ENCODE assay signal across 8 cellular contexts in the genomic region with DNA sequence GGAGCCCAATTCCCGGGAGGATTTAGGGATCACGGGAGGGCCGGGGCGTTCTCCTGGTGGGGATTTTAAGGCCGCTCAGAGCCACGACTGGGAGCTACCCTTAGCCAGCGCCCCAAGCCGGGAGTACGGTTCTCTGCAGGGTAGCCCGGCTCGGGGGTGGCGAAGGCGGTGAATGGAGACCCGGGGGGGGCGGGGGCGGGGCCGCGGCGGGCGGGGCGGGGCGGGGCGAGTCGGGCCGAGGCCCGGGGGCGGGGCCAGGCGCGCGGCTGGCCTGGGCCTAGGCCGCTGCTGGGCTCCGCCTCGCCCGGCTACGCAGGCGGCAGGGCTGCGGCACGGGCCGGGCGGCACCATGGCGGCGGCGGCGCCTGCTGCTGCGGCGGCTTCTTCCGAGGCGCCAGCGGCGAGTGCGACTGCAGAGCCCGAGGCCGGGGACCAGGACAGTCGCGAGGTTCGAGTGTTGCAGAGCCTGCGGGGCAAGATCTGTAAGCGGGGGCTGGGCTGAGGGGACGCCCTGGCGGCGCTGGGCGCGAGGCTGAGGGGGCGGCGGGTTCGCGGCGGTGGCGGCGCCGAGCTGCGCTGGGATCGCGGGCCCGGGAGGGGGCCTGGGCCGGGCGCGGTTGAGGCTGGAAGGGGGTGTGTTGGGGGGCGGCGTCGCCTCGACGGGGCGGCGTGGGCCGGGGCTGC. TPM values are rescaled to one million over a fixed set of nuclear protein-coding genes. Genes with fewer than 3 reads are reported as not detected.
DNase-seq lines count a peak whose midpoint lies in the region; ATAC-seq and TF ChIP-seq lines count a peak whose summit lies in the region.

A gene with protein sequence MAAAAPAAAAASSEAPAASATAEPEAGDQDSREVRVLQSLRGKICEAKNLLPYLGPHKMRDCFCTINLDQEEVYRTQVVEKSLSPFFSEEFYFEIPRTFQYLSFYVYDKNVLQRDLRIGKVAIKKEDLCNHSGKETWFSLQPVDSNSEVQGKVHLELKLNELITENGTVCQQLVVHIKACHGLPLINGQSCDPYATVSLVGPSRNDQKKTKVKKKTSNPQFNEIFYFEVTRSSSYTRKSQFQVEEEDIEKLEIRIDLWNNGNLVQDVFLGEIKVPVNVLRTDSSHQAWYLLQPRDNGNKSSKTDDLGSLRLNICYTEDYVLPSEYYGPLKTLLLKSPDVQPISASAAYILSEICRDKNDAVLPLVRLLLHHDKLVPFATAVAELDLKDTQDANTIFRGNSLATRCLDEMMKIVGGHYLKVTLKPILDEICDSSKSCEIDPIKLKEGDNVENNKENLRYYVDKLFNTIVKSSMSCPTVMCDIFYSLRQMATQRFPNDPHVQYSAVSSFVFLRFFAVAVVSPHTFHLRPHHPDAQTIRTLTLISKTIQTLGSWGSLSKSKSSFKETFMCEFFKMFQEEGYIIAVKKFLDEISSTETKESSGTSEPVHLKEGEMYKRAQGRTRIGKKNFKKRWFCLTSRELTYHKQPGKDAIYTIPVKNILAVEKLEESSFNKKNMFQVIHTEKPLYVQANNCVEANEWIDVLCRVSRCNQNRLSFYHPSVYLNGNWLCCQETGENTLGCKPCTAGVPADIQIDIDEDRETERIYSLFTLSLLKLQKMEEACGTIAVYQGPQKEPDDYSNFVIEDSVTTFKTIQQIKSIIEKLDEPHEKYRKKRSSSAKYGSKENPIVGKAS (plus strand): TSS at position 293 of the 684 bp plus-strand sequence. CDS start 57 bp downstream, at position 350.

- WGBS in HUES64: 1% methylated on average over 84 of the region's 86 CpGs

- DNase-seq in D341Med (ENCODE audit: low spot score): peak; percentile 96
- peak; percentile 70 for DNase-seq in activated T-cell treated with anti-CD3 and anti-CD28 coated beads for 48 hours (ENCODE audit: low read depth)
- DNase-seq in epithelial cell of proximal tubule (ENCODE audit: low read depth): no peak
- DNase-seq in mucosa of descending colon: peak; percentile 68 to 87 (median 84)
- peak; percentile 17 to 33 for DNase-seq in stimulated activated CD8-positive, alpha-beta memory T cell treated with anti-CD3 and anti-CD28 coated beads, Interleukin-4, amount 100 ng/mL, for 4 hours (ENCODE audit: low read depth in 2 of 2, low spot score in 1 of 2)

- peak within 1 kb of the TSS; percentile 98 for H3K4me2 ChIP-seq in OCI-LY3 (ENCODE audit: low read length)

- H3K4me1 ChIP-seq in HUES64 (ENCODE audit: insufficient read depth, low read length) (peaks cover 40% of the 10 kb centered on the region), OCI-LY3 (ENCODE audit: low read length) (peaks cover 17% of the 10 kb centered on the region), mucosa of descending colon (ENCODE audit: low read depth) (peaks cover 20% of the 10 kb centered on the region)

- peaks cover 42% of the 10 kb centered on the region for H3K79me2 ChIP-seq in OCI-LY3 (ENCODE audit: low read length)

- H2AFZ ChIP-seq in OCI-LY3 (ENCODE audit: low read depth, low read length): peak within 1 kb of the TSS; percentile 99

- intact Hi-C loops in mucosa of descending colon (cut with DNase I, micrococcal nuclease): no loop called here

- H3K27ac ChIP-seq in HUES64 (ENCODE audit: low read depth, low read length) (peak within 1 kb of the TSS; percentile 97; the same call in 1 of the 2 replicates), OCI-LY3 (ENCODE audit: low read length) (peak within 1 kb of the TSS; percentile 59)

- ATAC-seq in GM21390 (IDR thresholded peaks at IDR 0.05; ENCODE audit: unreplicated experiment) (peak; percentile 64), mucosa of descending colon (peak; percentile 85)

- H3K27me3 ChIP-seq in HUES64 (ENCODE audit: insufficient read depth, low read length): no peaks in the 10 kb centered on the region
- no peaks in the 10 kb centered on the region for H3K27me3 ChIP-seq in OCI-LY3 (ENCODE audit: low read depth, low read length)

- H3K9me3 ChIP-seq in HUES64 (ENCODE audit: insufficient read depth, low read depth, low read length) (no peaks in the 10 kb centered on the region), OCI-LY3 (ENCODE audit: insufficient read depth, low read length) (no peaks in the 10 kb centered on the region), mucosa of descending colon (no peaks in the 10 kb centered on the region)

- H3K36me3 ChIP-seq in HUES64 (ENCODE audit: insufficient read depth, low read length): no peaks in the 10 kb centered on the region
- H3K36me3 ChIP-seq in OCI-LY3 (replicated peaks; ENCODE audit: low read depth, low read length): no peaks in the 10 kb centered on the region
- H3K36me3 ChIP-seq in mucosa of descending colon (ENCODE audit: low read depth): no peaks in the 10 kb centered on the region

- H3K9ac ChIP-seq in HUES64 (ENCODE audit: low read depth, low read length): peak within 1 kb of the TSS; percentile 91
- peak within 1 kb of the TSS; percentile 79 for H3K9ac ChIP-seq in OCI-LY3 (ENCODE audit: low read length)

- H3K4me3 ChIP-seq in HUES64 (ENCODE audit: low read length) (peak within 1 kb of the TSS; percentile 68), OCI-LY3 (ENCODE audit: low read length) (peak within 1 kb of the TSS; percentile 91), epithelial cell of proximal tubule (ENCODE audit: low read depth, low read length) (peak within 1 kb of the TSS; percentile 75), mucosa of descending colon (peak within 1 kb of the TSS; percentile 68)

- TF ChIP-seq CTCF in OCI-LY3 (IDR thresholded peaks at IDR 0.05; ENCODE audit: low read depth, low read length) (no peak), epithelial cell of proximal tubule (conservative IDR thresholded peaks at IDR 0.05; ENCODE audit: low read depth, low read length) (no peak), mucosa of descending colon (IDR thresholded peaks at IDR 0.05) (no peak)

- H4K20me1 ChIP-seq in OCI-LY3 (ENCODE audit: insufficient read depth, low read length): peaks cover 15% of the 10 kb centered on the region

RNA-seq across cellular contexts. Expression of the gene that starts here (rescaled TPM):
- polyA plus RNA-seq in HUES64 (2013, experiment 1 of 2): 10.2 TPM
- polyA plus RNA-seq in HUES64 (2013, experiment 2 of 2): 13.5 TPM
- total RNA-seq in epithelial cell of proximal tubule (10.1 and 15.1 TPM in 2 replicates), mucosa of descending colon (10 to 100 TPM; 15.5 to 22.5 (median 21.7) TPM)
